Comparison of ENCODE assay signal across 8 cellular contexts in genomic region chr19:12162882-12163806, GRCh38. TPM values are rescaled to one million over a fixed set of nuclear protein-coding genes. Genes with fewer than 3 reads are reported as not detected.
DNase-seq lines count a peak whose midpoint lies in the region; ATAC-seq, FAIRE-seq and TF ChIP-seq lines count a peak whose summit lies in the region.

TSS of gene ZNF136 (plus strand) at chr19:12163096. CDS start at chr19:12163204, 108 bp downstream.

- 0 to 1% (median 0%) methylated on average over 8 to 57 of the region's 57 CpGs for WGBS in adrenal gland, 4 donors
- 0% methylated on average over 47 to 57 of the region's 57 CpGs for WGBS in heart right ventricle, 2 donors
- 1 to 2% methylated on average over 9 to 56 of the region's 57 CpGs for WGBS in upper lobe of left lung, 2 donors

- TF ChIP-seq CTCF in adrenal gland (IDR thresholded peaks at IDR 0.05) (no peak), heart right ventricle (IDR thresholded peaks at IDR 0.05) (no peak), upper lobe of left lung (IDR thresholded peaks at IDR 0.05) (no peak)

- ATAC-seq in HG02852 (IDR thresholded peaks at IDR 0.05; ENCODE audit: unreplicated experiment) = peak; percentile 91
- ATAC-seq in heart right ventricle = peak; percentile 97 to 99 (median 99)
- peak; percentile 97 to 98 for ATAC-seq in upper lobe of left lung (ENCODE audit: low FRiP score in 2 of 2)

- H3K4me1 ChIP-seq in adrenal gland (replicated peaks in 1 of 2) (peaks cover 13 to 32% of the 10 kb centered on the region in 2 donors), heart right ventricle (peaks cover 6 to 43% (median 41%) of the 10 kb centered on the region in 9 donors), upper lobe of left lung (peaks cover 22 to 32% (median 29%) of the 10 kb centered on the region in 4 donors)

- TF ChIP-seq POLR2A in GM12892 (IDR thresholded peaks at IDR 0.05; ENCODE audit: low read depth, low read length) (peak; percentile 88), adrenal gland (IDR thresholded peaks at IDR 0.05) (peak; percentile 85 to 93), upper lobe of left lung (IDR thresholded peaks at IDR 0.05) (peak in 3 of 4 donors; percentile 73 to 84 (median 81))

- intact Hi-C loops in adrenal gland (cut with DNase I) = loop anchor here in 1 of 2 donors (5.0 kb wide), 1 partner anchor 134 kb away; no protein-coding TSS in a partner anchor
- intact Hi-C loops in heart right ventricle (cut with DNase I) = no loop called here
- intact Hi-C loops in posterior vena cava (cut with DNase I) = no loop called here

- TF ChIP-seq EP300 in upper lobe of left lung (IDR thresholded peaks at IDR 0.05) = peak in 1 of 4 donors; percentile 29

- H3K27ac ChIP-seq in adrenal gland (peak within 1 kb of the TSS; percentile 88 to 98 (median 92)), heart right ventricle (peak within 1 kb of the TSS; percentile 88 to 98 (median 95)), upper lobe of left lung (peak within 1 kb of the TSS; percentile 95 to 98 (median 98))

- no peaks in the 10 kb centered on the region for H3K36me3 ChIP-seq in adrenal gland (replicated peaks in 1 of 2)
- peaks cover 0 to 20% (median 0%) of the 10 kb centered on the region in 9 donors for H3K36me3 ChIP-seq in heart right ventricle
- peaks cover 0 to 6% (median 0%) of the 10 kb centered on the region in 4 donors for H3K36me3 ChIP-seq in upper lobe of left lung

- H3K27me3 ChIP-seq in adrenal gland = no peaks in the 10 kb centered on the region
- no peaks in the 10 kb centered on the region for H3K27me3 ChIP-seq in heart right ventricle
- no peaks in the 10 kb centered on the region for H3K27me3 ChIP-seq in upper lobe of left lung

- peak; percentile 94 for FAIRE-seq in GM12892 (lab: Jason Lieb, UNC)

- H3K4me3 ChIP-seq in adrenal gland (peak within 1 kb of the TSS; percentile 1 to 94 (median 84)), heart right ventricle (peak within 1 kb of the TSS; percentile 76 to 98 (median 87)), upper lobe of left lung (peak within 1 kb of the TSS; percentile 34 to 93 (median 74))

- peak; percentile 97 for DNase-seq in GM12892 (ENCODE audit: insufficient read length)
- peak; percentile 85 for DNase-seq in NCI-H1436 treated with DMSO at 0.1 percent for 48 hours (lab: John Stamatoyannopoulos, UW)
- peak; percentile 80 to 94 (median 88) for DNase-seq in T-helper 1 cell
- DNase-seq in adrenal gland = peak; percentile 94 to 98 (median 96)
- DNase-seq in heart right ventricle = peak; percentile 93 to 98
- peak; percentile 98 for DNase-seq in posterior vena cava (ENCODE audit: low spot score)
- DNase-seq in upper lobe of left lung = peak; percentile 96 to 97

- no peaks in the 10 kb centered on the region for H3K9me3 ChIP-seq in adrenal gland (replicated peaks in 1 of 3)
- H3K9me3 ChIP-seq in heart right ventricle = no peaks in the 10 kb centered on the region
- no peaks in the 10 kb centered on the region for H3K9me3 ChIP-seq in upper lobe of left lung

RNA-seq across cellular contexts. Expression of gene ZNF136, which starts in this region (rescaled TPM):
- 10.6 TPM for polyA plus RNA-seq in GM12892 (2012; ENCODE audit: missing spikeins)
- 10 to 100 TPM in 7 of 8 donors, 1 to 10 TPM in 1; 5.8 to 19.8 (median 11.4) TPM for total RNA-seq in adrenal gland
- polyA plus RNA-seq in adrenal gland = 1 to 10 TPM; 5.1 to 9.9 (median 5.9) TPM
- total RNA-seq in heart right ventricle = 1 to 10 TPM; 3.3 to 7.1 (median 4.6) TPM
- polyA plus RNA-seq in heart right ventricle = 1 to 10 TPM; 2.0 to 4.8 TPM
- total RNA-seq in posterior vena cava = 1 to 10 TPM; 9.2 to 9.4 TPM
- 10 to 100 TPM in 2 of 6 donors, 1 to 10 TPM in 4; 5.7 to 15.2 (median 9.2) TPM for total RNA-seq in upper lobe of left lung

Comparison
In these comparisons a context has a peak if more than half of its experiments do, and no peak if none do; other contexts are left out.
1. Peak in every context shown above with its lines: DNase-seq, ATAC-seq, H3K4me3 ChIP-seq and H3K27ac ChIP-seq.